29 cellular contexts compared by ENCODE assay signal in genomic region chr2:222167762-222168161, GRCh38.
A peak's percentile ranks its signal among the peaks of the same experiment; 100 is the strongest.
DNase-seq lines count a peak whose midpoint lies in the region; ATAC-seq, FAIRE-seq and TF ChIP-seq lines count a peak whose summit lies in the region.
"Had no signal": no experiment of that assay in that cellular context is flagged by ENCODE, and none has a peak within 500 bp of the region (broad histone marks: within the 10 kb centered on the region; RNA-seq: fewer than 3 reads in every experiment).

No MANE protein-coding gene starts in this region.

- ATAC-seq in HepG2: peak; percentile 77
- ATAC-seq in right lobe of liver: no peak
- ATAC-seq: A549, GM12878 had no signal

- H2BK120ac ChIP-seq in trophoblast cell (ENCODE audit: insufficient read depth, low read length, poor library complexity): no peak overlapping the region

- POLR2A ChIA-PET in MCF 10A (lab: Yijun Ruan, JAX): no interaction called here
- POLR2A ChIA-PET in HepG2 (lab: Yijun Ruan, JAX): no interaction called here

- H3K4ac ChIP-seq in trophoblast cell (ENCODE audit: low read depth, low read length): no peak overlapping the region

- H2BK5ac ChIP-seq in trophoblast cell (ENCODE audit: low read depth, low read length, poor library complexity): no peak overlapping the region

- no peak overlapping the region for H3K4me3 ChIP-seq in mammary epithelial cell (replicated peaks in 1 of 3; ENCODE audit: insufficient read depth in 1 of 3, low read depth in 2 of 3, low read length in 3 of 3)
- H3K4me3 ChIP-seq in HepG2 (replicated peaks in 1 of 3; ENCODE audit: insufficient read depth in 1 of 3, low read depth in 2 of 3, low read length in 3 of 3): no peak overlapping the region
- H3K4me3 ChIP-seq in right lobe of liver: no peak overlapping the region
- H3K4me3 ChIP-seq in Jurkat, Clone E6-1 (ENCODE audit: low read length): no peak overlapping the region
- no peak overlapping the region for H3K4me3 ChIP-seq in trophoblast cell (ENCODE audit: low read depth, low read length)
- H3K4me3 ChIP-seq: A549, BLaER1, GM12878 had no signal

- H3K36me3 ChIP-seq in mammary epithelial cell (ENCODE audit: insufficient read depth, low read length): no peaks in the 10 kb centered on the region
- no peaks in the 10 kb centered on the region for H3K36me3 ChIP-seq in HepG2 (replicated peaks in 1 of 2; ENCODE audit: control insufficient read depth in 1 of 2, insufficient read depth in 2 of 2, low read length in 2 of 2)
- H3K36me3 ChIP-seq in right lobe of liver: no peaks in the 10 kb centered on the region
- no peaks in the 10 kb centered on the region for H3K36me3 ChIP-seq in trophoblast cell (ENCODE audit: control insufficient read depth in 1 of 2, insufficient read depth in 2 of 2, low read length in 2 of 2)
- H3K36me3 ChIP-seq: BLaER1 had no signal

- H3K27ac ChIP-seq in mammary epithelial cell (ENCODE audit: insufficient read depth, low read depth, low read length): no peak overlapping the region
- no peak overlapping the region for H3K27ac ChIP-seq in HepG2 (ENCODE audit: extremely low read length, insufficient read depth, low read length)
- H3K27ac ChIP-seq in right lobe of liver: no peak overlapping the region
- H3K27ac ChIP-seq in trophoblast cell (ENCODE audit: low read depth, low read length): no peak overlapping the region
- H3K27ac ChIP-seq: 22Rv1, A549, BLaER1 had no signal

- no peak for TF ChIP-seq RAD21 in HepG2 (CRISPR knock-in tag; IDR thresholded peaks at IDR 0.05)

- no peak overlapping the region for H3K18ac ChIP-seq in trophoblast cell (ENCODE audit: low read length)

- no peak for DNase-seq in mammary epithelial cell
- no peak for DNase-seq in MCF 10A (ENCODE audit: unreplicated experiment)
- no peak for DNase-seq in HepG2 (ENCODE audit: low spot score)
- no peak for DNase-seq in right lobe of liver
- DNase-seq in Jurkat, Clone E6-1 (ENCODE audit: low read depth, low spot score): peak; percentile 7
- no peak for DNase-seq in trophoblast cell
- no peak for DNase-seq in stimulated activated CD4-positive, alpha-beta T cell treated with anti-CD3 and anti-CD28 coated beads, Interleukin-4, amount 100 ng/mL, for 24 hours
- DNase-seq in activated T-cell treated with anti-CD3 and anti-CD28 coated beads, Interleukin-2, amount 50 U/mL, for 24 hours: no peak
- DNase-seq: AML-193; C1 segment of cervical spinal cord; CD4-positive, alpha-beta memory T cell; CD4-positive, CD25-positive, alpha-beta regulatory T cell; CD8-positive, alpha-beta memory T cell; COR-L47; DMS 273 treated with DMSO at 0.1 percent for 48 hours; DMS153; DMS53; DMS79; DND-41; EL; GDM1 had no signal

- no peak overlapping the region for H3K14ac ChIP-seq in trophoblast cell (ENCODE audit: low read length)

- H3K23ac ChIP-seq in trophoblast cell (ENCODE audit: low read length): no peak overlapping the region

- no peak overlapping the region for H4K12ac ChIP-seq in trophoblast cell (ENCODE audit: low read depth, low read length)

- intact Hi-C loops in mammary epithelial cell (cut with micrococcal nuclease): no loop called here
- intact Hi-C loops in MCF 10A (cut with micrococcal nuclease): no loop called here
- intact Hi-C loops in HepG2 (cut with micrococcal nuclease; ENCODE audit: unreplicated experiment): no loop called here
- intact Hi-C loops in right lobe of liver (cut with DNase I): no loop called here

- H3K36me3 Mint-ChIP-seq in MCF 10A (ENCODE audit: insufficient read depth, unreplicated experiment): no peaks in the 10 kb centered on the region
- H3K36me3 Mint-ChIP-seq in activated T-cell treated with anti-CD3 and anti-CD28 coated beads, Interleukin-2, amount 50 U/mL, for 24 hours (ENCODE audit: low read depth): no peaks in the 10 kb centered on the region
- H3K36me3 Mint-ChIP-seq: CD14-positive monocyte; CD4-positive, alpha-beta memory T cell; CD4-positive, CD25-positive, alpha-beta regulatory T cell; CD8-positive, alpha-beta memory T cell had no signal

- H3K4me2 ChIP-seq in mammary epithelial cell (ENCODE audit: insufficient read depth, low read depth, low read length): no peak overlapping the region
- H3K4me2 ChIP-seq in HepG2 (ENCODE audit: low read depth, low read length): no peak overlapping the region
- no peak overlapping the region for H3K4me2 ChIP-seq in trophoblast cell (ENCODE audit: low read length)
- H3K4me2 ChIP-seq: A549, BLaER1 had no signal

- peaks cover 100% of the 10 kb centered on the region for H3K27me3 Mint-ChIP-seq in MCF 10A (ENCODE audit: insufficient read depth, unreplicated experiment)
- H3K27me3 Mint-ChIP-seq in activated T-cell treated with anti-CD3 and anti-CD28 coated beads, Interleukin-2, amount 50 U/mL, for 24 hours: peaks cover 2% of the 10 kb centered on the region
- H3K27me3 Mint-ChIP-seq: B cell had no signal

- dilution Hi-C loops in mammary epithelial cell (cut with HindIII; ENCODE audit: low sequenced_read_pairs): no loop called here

- H3K4me1 ChIP-seq in mammary epithelial cell (ENCODE audit: insufficient read depth, low read length): no peaks in the 10 kb centered on the region
- H3K4me1 ChIP-seq in HepG2 (ENCODE audit: insufficient read depth, low read length): no peaks in the 10 kb centered on the region
- no peaks in the 10 kb centered on the region for H3K4me1 ChIP-seq in right lobe of liver
- H3K4me1 ChIP-seq in trophoblast cell (ENCODE audit: control insufficient read depth in 1 of 2, insufficient read depth in 2 of 2, low read length in 2 of 2): no peaks in the 10 kb centered on the region
- H3K4me1 ChIP-seq: A549, BLaER1 had no signal

- H2BK12ac ChIP-seq in trophoblast cell (ENCODE audit: low read length): no peak overlapping the region

- TF ChIP-seq POLR2A in HepG2 (IDR thresholded peaks at IDR 0.05; ENCODE audit: insufficient read depth in 1 of 2, low read depth in 2 of 2, low read length in 2 of 2) (no peak), right lobe of liver (IDR thresholded peaks at IDR 0.05) (no peak)

- H3K79me2 ChIP-seq in mammary epithelial cell (ENCODE audit: insufficient read depth, low read length) (no peaks in the 10 kb centered on the region), HepG2 (ENCODE audit: insufficient read depth, low read length) (no peaks in the 10 kb centered on the region), trophoblast cell (ENCODE audit: control insufficient read depth, insufficient read depth, low read length, poor library complexity) (no peaks in the 10 kb centered on the region)

- WGBS in mammary epithelial cell (ENCODE audit: low coverage, missing lambda C conversion rate): 66% methylated on average over 8 of the region's 8 CpGs
- 8% methylated on average over 8 of the region's 8 CpGs for WGBS in HepG2 (ENCODE audit: low lambda C conversion rate)
- WGBS in right lobe of liver (ENCODE audit: insufficient coverage, low coverage, low lambda C conversion rate, missing lambda C conversion rate): 48% methylated on average over 8 of the region's 8 CpGs
- no CpG with 5 or more reads among the region's 8 CpGs for WGBS in trophoblast cell (ENCODE audit: extremely low coverage, insufficient coverage, insufficient read length)

- BruUV-seq in mammary epithelial cell (replicated peaks; lab: Mats Ljungman, UMichigan) (no TSS peak), MCF 10A (replicated peaks; lab: Mats Ljungman, UMichigan) (no TSS peak), HepG2 (replicated peaks; lab: Mats Ljungman, UMichigan) (no TSS peak)

- in situ Hi-C loops in mammary epithelial cell (cut with MboI; ENCODE audit: low sequenced_read_pairs in 2 of 2): no loop called here
- in situ Hi-C loops in HepG2 (cut with HindIII; ENCODE audit: extremely low pct_ligation_motif_present, low pct_unique_long_range_greater_than_20kb): no loop called here

- no peak overlapping the region for H2AFZ ChIP-seq in mammary epithelial cell (ENCODE audit: low read depth, low read length)
- no peak overlapping the region for H2AFZ ChIP-seq in HepG2 (ENCODE audit: low read length)
- no peak overlapping the region for H2AFZ ChIP-seq in trophoblast cell (ENCODE audit: insufficient read depth, low read length, poor library complexity)

- H3K9ac ChIP-seq in mammary epithelial cell (ENCODE audit: insufficient read depth, low read length) (peak overlapping the region; percentile 5), HepG2 (ENCODE audit: insufficient read depth, low read depth, low read length) (no peak overlapping the region), trophoblast cell (ENCODE audit: low read length) (peak overlapping the region; percentile 68)
- H3K9ac ChIP-seq: BLaER1 had no signal

- H3K27ac Mint-ChIP-seq in MCF 10A (ENCODE audit: low read depth, unreplicated experiment): no peak overlapping the region
- H3K27ac Mint-ChIP-seq in activated T-cell treated with anti-CD3 and anti-CD28 coated beads, Interleukin-2, amount 50 U/mL, for 24 hours: no peak overlapping the region
- H3K27ac Mint-ChIP-seq: B cell; CD14-positive monocyte; CD4-positive, alpha-beta memory T cell; CD4-positive, CD25-positive, alpha-beta regulatory T cell; CD8-positive, alpha-beta memory T cell had no signal

- no peak for FAIRE-seq in HepG2 (lab: Jason Lieb, UNC)
- FAIRE-seq: A549, GM12878, GM12892, GM18507 had no signal

- no peak overlapping the region for H4K91ac ChIP-seq in trophoblast cell (ENCODE audit: low read depth, low read length)

- H4K8ac ChIP-seq in trophoblast cell (ENCODE audit: low read depth, low read length): no peak overlapping the region

- no peak for TF ChIP-seq EP300 in HepG2 (IDR thresholded peaks at IDR 0.05; ENCODE audit: low read depth in 2 of 2, low read length in 2 of 2)
- no peak for TF ChIP-seq EP300 in HepG2 (CRISPR knock-in tag; IDR thresholded peaks at IDR 0.05; ENCODE audit: borderline replicate concordance)

- no peaks in the 10 kb centered on the region for H3K27me3 ChIP-seq in mammary epithelial cell (ENCODE audit: insufficient read depth, low read length)
- no peaks in the 10 kb centered on the region; a peak in 2 of 5 replicates for H3K27me3 ChIP-seq in HepG2 (ENCODE audit: control insufficient read depth in 1 of 2, insufficient read depth in 2 of 2, low read length in 2 of 2)
- no peaks in the 10 kb centered on the region for H3K27me3 ChIP-seq in right lobe of liver
- H3K27me3 ChIP-seq in trophoblast cell (ENCODE audit: insufficient read depth, low read length): no peaks in the 10 kb centered on the region
- H3K27me3 ChIP-seq: BLaER1 had no signal

- no peaks in the 10 kb centered on the region for H3K9me3 ChIP-seq in mammary epithelial cell (replicated peaks; ENCODE audit: insufficient read depth, low read length)
- no peaks in the 10 kb centered on the region for H3K9me3 ChIP-seq in HepG2 (ENCODE audit: low read length)
- no peaks in the 10 kb centered on the region for H3K9me3 ChIP-seq in right lobe of liver
- no peaks in the 10 kb centered on the region for H3K9me3 ChIP-seq in trophoblast cell (ENCODE audit: insufficient read depth, low read depth, low read length)
- H3K9me3 ChIP-seq: A549, BLaER1 had no signal

- H3K79me1 ChIP-seq in trophoblast cell (ENCODE audit: low read length): no peaks in the 10 kb centered on the region

- H3K4me3 Mint-ChIP-seq in MCF 10A (ENCODE audit: unreplicated experiment): no peak overlapping the region
- no peak overlapping the region for H3K4me3 Mint-ChIP-seq in activated T-cell treated with anti-CD3 and anti-CD28 coated beads, Interleukin-2, amount 50 U/mL, for 24 hours
- H3K4me3 Mint-ChIP-seq: B cell; CD14-positive monocyte; CD4-positive, alpha-beta memory T cell; CD4-positive, CD25-positive, alpha-beta regulatory T cell; CD8-positive, alpha-beta memory T cell had no signal

- H3K4me1 Mint-ChIP-seq in MCF 10A (ENCODE audit: insufficient read depth, unreplicated experiment): no peaks in the 10 kb centered on the region
- H3K4me1 Mint-ChIP-seq in activated T-cell treated with anti-CD3 and anti-CD28 coated beads, Interleukin-2, amount 50 U/mL, for 24 hours (ENCODE audit: low read depth): no peaks in the 10 kb centered on the region
- H3K4me1 Mint-ChIP-seq: B cell; CD14-positive monocyte; CD4-positive, alpha-beta memory T cell; CD4-positive, CD25-positive, alpha-beta regulatory T cell; CD8-positive, alpha-beta memory T cell had no signal

- no peak overlapping the region for H2AK5ac ChIP-seq in trophoblast cell (ENCODE audit: low read length)

- TF ChIP-seq CTCF in mammary epithelial cell (conservative IDR thresholded peaks at IDR 0.05 in 1 of 2, IDR thresholded peaks at IDR 0.05 in 1 of 2; ENCODE audit: extremely low read depth in 1 of 2, insufficient read depth in 1 of 2, low read depth in 1 of 2, low read length in 2 of 2) (no peak), MCF 10A (IDR thresholded peaks at IDR 0.05; ENCODE audit: unreplicated experiment) (no peak), HepG2 (CRISPR knock-in tag; IDR thresholded peaks at IDR 0.05) (no peak), right lobe of liver (IDR thresholded peaks at IDR 0.05) (no peak)

- peaks cover 7% of the 10 kb centered on the region for H3K9me3 Mint-ChIP-seq in MCF 10A (ENCODE audit: unreplicated experiment)
- H3K9me3 Mint-ChIP-seq in activated T-cell treated with anti-CD3 and anti-CD28 coated beads, Interleukin-2, amount 50 U/mL, for 24 hours: no peaks in the 10 kb centered on the region

- H4K20me1 ChIP-seq in mammary epithelial cell (ENCODE audit: insufficient read depth, low read length) (no peaks in the 10 kb centered on the region), HepG2 (ENCODE audit: insufficient read depth, low read length) (no peaks in the 10 kb centered on the region)
- H4K20me1 ChIP-seq: BLaER1 had no signal

- CTCF ChIA-PET in mammary epithelial cell (lab: Charles Lee; ENCODE audit: low non-redundant PET): no interaction called here
- CTCF ChIA-PET in MCF 10A (lab: Yijun Ruan, JAX): no interaction called here
- CTCF ChIA-PET in HepG2 (lab: Yijun Ruan, JAX; ENCODE audit: low intra/inter-chr PET ratio, low total read pairs): no interaction called here
